In genomic region chr6:6105472-6106036, GRCh38 we compare ENCODE assay signal across 14 cellular contexts.
A peak's percentile ranks its signal among the peaks of the same experiment; 100 is the strongest.
DNase-seq lines count a peak whose midpoint lies in the region; ATAC-seq and TF ChIP-seq lines count a peak whose summit lies in the region.
"Had no signal": no experiment of that assay in that cellular context is flagged by ENCODE, and none has a peak within 500 bp of the region (broad histone marks: within the 10 kb centered on the region; RNA-seq: fewer than 3 reads in every experiment).

No MANE protein-coding gene starts in this region.

- H3K27me3 ChIP-seq in gastrocnemius medialis, result no peaks in the 10 kb centered on the region
- H3K27me3 ChIP-seq: hepatocyte, stomach had no signal

- TF ChIP-seq POLR2A in gastrocnemius medialis (IDR thresholded peaks at IDR 0.05), result no peak

- H3K4me3 ChIP-seq in HEK293 (ENCODE audit: low read depth, low read length), result no peak overlapping the region
- H3K4me3 ChIP-seq in gastrocnemius medialis, result no peak overlapping the region
- H3K4me3 ChIP-seq: hepatocyte, stomach had no signal

- H3K9me3 ChIP-seq in HEK293 (ENCODE audit: control insufficient read depth, insufficient read depth, low read depth, low read length) (no peaks in the 10 kb centered on the region), gastrocnemius medialis (no peaks in the 10 kb centered on the region)

- H3K4me1 ChIP-seq in HEK293 (ENCODE audit: control insufficient read depth, insufficient read depth, low read length) (no peaks in the 10 kb centered on the region), gastrocnemius medialis (no peaks in the 10 kb centered on the region)
- H3K4me1 ChIP-seq: stomach had no signal

- POLR2A ChIA-PET in HEK293 (lab: Yijun Ruan, JAX), result no interaction called here

- no peak for TF ChIP-seq CTCF in HEK293 (tag by site-specific recombination; IDR thresholded peaks at IDR 0.05)
- no peak for TF ChIP-seq CTCF in gastrocnemius medialis (IDR thresholded peaks at IDR 0.05 in 4 of 5, conservative IDR thresholded peaks at IDR 0.05 in 1 of 5)

- DNase-seq in CD1c-positive myeloid dendritic cell (ENCODE audit: extremely low spot score) (peak; percentile 18), SK-MEL-5 (ENCODE audit: low read depth, low spot score) (peak; percentile 51), iPS-NIHi7 (ENCODE audit: extremely low spot score) (peak; percentile 41), GM03348 (ENCODE audit: low spot score) (no peak), gastrocnemius medialis (no peak), NCI-H187 (lab: John Stamatoyannopoulos, UW) (no peak), D341Med (ENCODE audit: low spot score) (no peak)
- DNase-seq: CD4-positive, alpha-beta T cell; IMR-90; stimulated activated CD4-positive, alpha-beta T cell treated with anti-CD3 and anti-CD28 coated beads, Interleukin-4, amount 100 ng/mL, for 4 hours; stomach had no signal

- CTCF ChIA-PET in HEK293 (lab: Yijun Ruan, JAX), result interaction anchor here (0.6 to 2.4 kb wide), 9 partner anchors 11 to 1354 kb away, joined by 3 to 8 read pairs (median 3); no protein-coding TSS in a partner anchor

- no peak for ATAC-seq in gastrocnemius medialis

- in situ Hi-C loops in SK-MEL-5 (cut with HindIII; ENCODE audit: low pct_unique_long_range_greater_than_20kb, low sequenced_read_pairs) (no loop called here), gastrocnemius medialis (cut with MboI; ENCODE audit: low sequenced_read_pairs in 4 of 4) (no loop called here)

- intact Hi-C loops in gastrocnemius medialis (cut with DNase I; ENCODE audit: low total_unique reads), result no loop called here

- no peak overlapping the region for H3K27ac ChIP-seq in HEK293 (ENCODE audit: extremely low read depth, low read depth, low read length)
- H3K27ac ChIP-seq in gastrocnemius medialis, result no peak overlapping the region
- H3K27ac ChIP-seq: hepatocyte, stomach, VCaP had no signal

- H3K36me3 ChIP-seq in HEK293 (ENCODE audit: control insufficient read depth in 2 of 2, insufficient read depth in 1 of 2, low read length in 2 of 2) (no peaks in the 10 kb centered on the region), gastrocnemius medialis (no peaks in the 10 kb centered on the region)
- H3K36me3 ChIP-seq: stomach had no signal

TF ChIP-seq in HEK293, 187 proteins besides CTCF, POLR2A, EP300 and RAD21:
- TF ChIP-seq ZNF558 (tag by site-specific recombination; IDR thresholded peaks at IDR 0.05) (no peak), ZNF433 (tag by site-specific recombination; IDR thresholded peaks at IDR 0.05; ENCODE audit: low read depth) (peak; percentile 92)

Comparison
In these comparisons a context has a peak if more than half of its experiments do, and no peak if none do; other contexts are left out.
1. DNase-seq: peak in CD1c-positive myeloid dendritic cell (single experiment), SK-MEL-5 (single experiment) and iPS-NIHi7 (single experiment); none in GM03348 (single experiment), gastrocnemius medialis (0 of 2), NCI-H187 (0 of 2) and D341Med (single experiment).